8 cellular contexts compared by ENCODE assay signal in genomic region chrX:49884290-49884862, GRCh38. TPM values are rescaled to one million over a fixed set of nuclear protein-coding genes. Genes with fewer than 3 reads are reported as not detected.
A peak's percentile ranks its signal among the peaks of the same experiment; 100 is the strongest.
DNase-seq lines count a peak whose midpoint lies in the region; ATAC-seq and TF ChIP-seq lines count a peak whose summit lies in the region.

No MANE protein-coding gene starts in this region.

- H3K4me1 ChIP-seq in colonic mucosa: no peaks in the 10 kb centered on the region
- no peaks in the 10 kb centered on the region for H3K4me1 ChIP-seq in lung (ENCODE audit: control insufficient read depth in 2 of 2, insufficient read depth in 2 of 2, low read length in 2 of 2)

- H3K9me3 ChIP-seq in colonic mucosa: no peaks in the 10 kb centered on the region
- peaks cover 0 to 2% of the 10 kb centered on the region in 2 donors for H3K9me3 ChIP-seq in lung (ENCODE audit: control insufficient read depth in 2 of 2, insufficient read depth in 1 of 2, low read length in 1 of 2)

- intact Hi-C loops in colonic mucosa (cut with DNase I): no loop called here

- no peaks in the 10 kb centered on the region for H3K36me3 ChIP-seq in colonic mucosa
- H3K36me3 ChIP-seq in lung (ENCODE audit: control insufficient read depth in 2 of 2, insufficient read depth in 2 of 2, low read length in 2 of 2): no peaks in the 10 kb centered on the region

- TF ChIP-seq CTCF in GM12865 (IDR thresholded peaks at IDR 0.05; ENCODE audit: insufficient read depth, low read depth, low read length, missing control alignments): peak; percentile 74
- peak; percentile 72 for TF ChIP-seq CTCF in colonic mucosa (IDR thresholded peaks at IDR 0.05)
- peak; percentile 51 for TF ChIP-seq CTCF in lung (IDR thresholded peaks at IDR 0.05; ENCODE audit: control extremely low read depth, extremely low read depth)

- DNase-seq in GM12865 (ENCODE audit: low read depth) (peak; percentile 59), NCI-H2196 treated with DMSO at 0.1 percent for 48 hours (lab: John Stamatoyannopoulos, UW; ENCODE audit: unreplicated experiment) (peak; percentile 39), colonic mucosa (peak; percentile 71), lung (ENCODE audit: low spot score) (peak; percentile 70)
- DNase-seq in activated CD4-positive, alpha-beta T cell treated with anti-CD3 and anti-CD28 coated beads for 1 hour: peak; percentile 28
- DNase-seq in stimulated activated CD8-positive, alpha-beta memory T cell treated with anti-CD3 and anti-CD28 coated beads, Interleukin-7, amount 100 ng/mL, for 24 hours (ENCODE audit: low read depth): peak; percentile 15

- WGBS in lung, 2 donors: 31 to 44% methylated on average over 7 of the region's 7 CpGs

- ATAC-seq in HG02885 (IDR thresholded peaks at IDR 0.05; ENCODE audit: poor library complexity, unreplicated experiment): peak; percentile 63
- ATAC-seq in lung (ENCODE audit: insufficient read depth, low FRiP score): peak; percentile 31
- no peak for ATAC-seq in HG02623 (IDR thresholded peaks at IDR 0.05; ENCODE audit: unreplicated experiment)

- H3K4me3 ChIP-seq in GM12865 (ENCODE audit: low read depth, low read length) (no peak overlapping the region), colonic mucosa (no peak overlapping the region), lung (no peak overlapping the region)

- H3K27ac ChIP-seq in colonic mucosa: no peak overlapping the region
- H3K27ac ChIP-seq in lung (ENCODE audit: low read depth in 1 of 2, low read length in 1 of 2): no peak overlapping the region

- no peak overlapping the region for H3K9ac ChIP-seq in colonic mucosa (ENCODE audit: low read depth in 2 of 2, low read length in 2 of 2)

- H3K27me3 ChIP-seq in colonic mucosa (no peaks in the 10 kb centered on the region), lung (ENCODE audit: control insufficient read depth, insufficient read depth) (peaks cover 3% of the 10 kb centered on the region)

RNA-seq across cellular contexts. Expression of gene USP27X, which starts 5.1 kb away (rescaled TPM):
- total RNA-seq in colonic mucosa (1 to 10 TPM; 1.0 to 2.2 TPM), lung (1 to 10 TPM; 4.3 to 5.0 TPM)
- polyA plus RNA-seq in lung: 1 to 10 TPM; 2.0 to 3.5 TPM

RNA-seq across cellular contexts. Expression of gene CLCN5, which starts 38.0 kb away (rescaled TPM):
- total RNA-seq in colonic mucosa (1 to 10 TPM; 9.7 to 10.0 TPM), lung (10 to 100 TPM; 12.0 to 18.5 TPM)
- polyA plus RNA-seq in lung: 1 to 10 TPM; 2.7 to 2.9 TPM

RNA-seq across cellular contexts. Expression of gene PAGE4, which starts 55.3 kb away (rescaled TPM):
- total RNA-seq in colonic mucosa: not detected
- total RNA-seq in lung: not detected
- polyA plus RNA-seq in lung: not detected

Comparison
In these comparisons a context has a peak if more than half of its experiments do, and no peak if none do; other contexts are left out.
1. DNase-seq: peak in every context shown above with its lines; median percentile 71 in colonic mucosa; 70 in lung; 59 in GM12865; 39 in NCI-H2196 treated with DMSO at 0.1 percent for 48 hours; 28 in activated CD4-positive, alpha-beta T cell treated with anti-CD3 and anti-CD28 coated beads for 1 hour; 15 in stimulated activated CD8-positive, alpha-beta memory T cell treated with anti-CD3 and anti-CD28 coated beads, Interleukin-7, amount 100 ng/mL, for 24 hours.